In genomic region chr17:42457107-42457787, GRCh38 we compare ENCODE assay signal across 8 cellular contexts. TPM values are rescaled to one million over a fixed set of nuclear protein-coding genes. Genes with fewer than 3 reads are reported as not detected.
DNase-seq lines count a peak whose midpoint lies in the region; ATAC-seq and TF ChIP-seq lines count a peak whose summit lies in the region.

No MANE protein-coding gene starts in this region.

- H3K4me3 ChIP-seq in adipocyte (ENCODE audit: low read length) (peak overlapping the region; percentile 60), upper lobe of right lung (peak overlapping the region; percentile 12)

- H3K36me3 Mint-ChIP-seq in activated naive CD4-positive, alpha-beta T cell treated with anti-CD3 and anti-CD28 coated beads, Interleukin-2, amount 10 ng/mL, durations not matched to agents 7 days and 5 days, result peaks cover 1% of the 10 kb centered on the region
- H3K36me3 Mint-ChIP-seq in activated naive CD4-positive, alpha-beta T cell treated with anti-CD3 and anti-CD28 coated beads, Interleukin-2, amount 50 U/mL, for 72 hours, result peaks cover 0 to 5% of the 10 kb centered on the region in 2 donors

- H3K27ac ChIP-seq in upper lobe of right lung, result peak overlapping the region; percentile 90

- peak overlapping the region; percentile 29 for H3K9ac ChIP-seq in adipocyte (ENCODE audit: low read length)

- H3K27me3 ChIP-seq in adipocyte (replicated peaks; ENCODE audit: control insufficient read depth, insufficient read depth, low read length) (no peaks in the 10 kb centered on the region), upper lobe of right lung (no peaks in the 10 kb centered on the region)

- H3K27me3 Mint-ChIP-seq in activated naive CD4-positive, alpha-beta T cell treated with anti-CD3 and anti-CD28 coated beads, Interleukin-2, amount 10 ng/mL, durations not matched to agents 7 days and 5 days, result peaks cover 58% of the 10 kb centered on the region

- intact Hi-C loops in upper lobe of right lung (cut with DNase I), result no loop called here

- ATAC-seq in activated naive CD4-positive, alpha-beta T cell treated with anti-CD3 and anti-CD28 coated beads, Interleukin-2, amount 50 U/mL, for 72 hours, result no peak
- ATAC-seq in upper lobe of right lung (peak; percentile 2), GM21515 (IDR thresholded peaks at IDR 0.05; ENCODE audit: unreplicated experiment) (no peak), GM18505 (IDR thresholded peaks at IDR 0.05; ENCODE audit: unreplicated experiment) (no peak)

- CTCF ChIA-PET in activated naive CD4-positive, alpha-beta T cell treated with anti-CD3 and anti-CD28 coated beads, Interleukin-2, amount 10 ng/mL, durations not matched to agents 7 days and 5 days (lab: Charles Lee), result interaction anchor here (1.5 kb wide), 1 partner anchor 70 kb away, joined by 4 read pairs; no protein-coding TSS in a partner anchor

- no peaks in the 10 kb centered on the region for H3K9me3 Mint-ChIP-seq in activated naive CD4-positive, alpha-beta T cell treated with anti-CD3 and anti-CD28 coated beads, Interleukin-2, amount 10 ng/mL, durations not matched to agents 7 days and 5 days
- no peaks in the 10 kb centered on the region for H3K9me3 Mint-ChIP-seq in activated naive CD4-positive, alpha-beta T cell treated with anti-CD3 and anti-CD28 coated beads, Interleukin-2, amount 50 U/mL, for 72 hours

- H3K36me3 ChIP-seq in adipocyte (ENCODE audit: control insufficient read depth, insufficient read depth, low read length, severe bottlenecking) (peaks cover 5% of the 10 kb centered on the region), upper lobe of right lung (peaks cover 13% of the 10 kb centered on the region)

- H3K4me3 Mint-ChIP-seq in activated naive CD4-positive, alpha-beta T cell treated with anti-CD3 and anti-CD28 coated beads, Interleukin-2, amount 10 ng/mL, durations not matched to agents 7 days and 5 days, result peak overlapping the region; percentile 58

- no peak for TF ChIP-seq CTCF in upper lobe of right lung (IDR thresholded peaks at IDR 0.05)

- no peaks in the 10 kb centered on the region for H3K9me3 ChIP-seq in adipocyte (ENCODE audit: control insufficient read depth, low read length)
- H3K9me3 ChIP-seq in upper lobe of right lung, result no peaks in the 10 kb centered on the region

- peak overlapping the region; percentile 11 for H3K27ac Mint-ChIP-seq in activated naive CD4-positive, alpha-beta T cell treated with anti-CD3 and anti-CD28 coated beads, Interleukin-2, amount 10 ng/mL, durations not matched to agents 7 days and 5 days
- H3K27ac Mint-ChIP-seq in activated naive CD4-positive, alpha-beta T cell treated with anti-CD3 and anti-CD28 coated beads, Interleukin-2, amount 50 U/mL, for 72 hours, result peak overlapping the region in 1 of 2 donors; percentile 98

- H3K4me1 ChIP-seq in adipocyte (ENCODE audit: control insufficient read depth, insufficient read depth, low read length) (peaks cover 35% of the 10 kb centered on the region), upper lobe of right lung (peaks cover 46% of the 10 kb centered on the region)

- H3K4me1 Mint-ChIP-seq in activated naive CD4-positive, alpha-beta T cell treated with anti-CD3 and anti-CD28 coated beads, Interleukin-2, amount 10 ng/mL, durations not matched to agents 7 days and 5 days, result peaks cover 44% of the 10 kb centered on the region

- TF ChIP-seq POLR2A in GM18505 (IDR thresholded peaks at IDR 0.05; ENCODE audit: borderline replicate concordance, extremely low read depth, insufficient read depth, insufficient read length), result no peak

- no peak for DNase-seq in activated naive CD4-positive, alpha-beta T cell treated with anti-CD3 and anti-CD28 coated beads, Interleukin-2, amount 10 ng/mL, durations not matched to agents 7 days and 5 days
- DNase-seq in activated naive CD4-positive, alpha-beta T cell treated with anti-CD3 and anti-CD28 coated beads, Interleukin-2, amount 50 U/mL, for 72 hours (ENCODE audit: low spot score in 2 of 2), result no peak
- peak; percentile 11 for DNase-seq in adipocyte (ENCODE audit: low read depth)
- peak; percentile 4 for DNase-seq in lung microvascular endothelial cell (ENCODE audit: low read depth in 2 of 2)
- DNase-seq in upper lobe of right lung, result no peak
- DNase-seq in mucosa of gallbladder (ENCODE audit: low spot score), result no peak

RNA-seq across cellular contexts. Expression of gene ATP6V0A1, which starts 1.4 kb away (rescaled TPM):
- 10 to 100 TPM; 14.9 to 25.5 TPM for total RNA-seq in activated naive CD4-positive, alpha-beta T cell treated with anti-CD3 and anti-CD28 coated beads, Interleukin-2, amount 50 U/mL, for 72 hours
- total RNA-seq in lung microvascular endothelial cell (16.6 and 22.0 TPM in 2 replicates), upper lobe of right lung (109 TPM), mucosa of gallbladder (179 TPM)

RNA-seq across cellular contexts. Expression of gene CAVIN1, which starts 34.2 kb away (rescaled TPM):
- total RNA-seq in activated naive CD4-positive, alpha-beta T cell treated with anti-CD3 and anti-CD28 coated beads, Interleukin-2, amount 50 U/mL, for 72 hours, result 1 to 10 TPM in 1 of 2 donors, under 1 TPM in 1; 0.11 to 9.4 TPM
- total RNA-seq in lung microvascular endothelial cell (342 and 371 TPM in 2 replicates), upper lobe of right lung (342 TPM), mucosa of gallbladder (273 TPM)

Comparison
In these comparisons a context has a peak if more than half of its experiments do, and no peak if none do; other contexts are left out.
1. DNase-seq: peak in adipocyte (single experiment) and lung microvascular endothelial cell (2 of 2); none in activated naive CD4-positive, alpha-beta T cell treated with anti-CD3 and anti-CD28 coated beads, Interleukin-2, amount 10 ng/mL, durations not matched to agents 7 days and 5 days (single experiment), activated naive CD4-positive, alpha-beta T cell treated with anti-CD3 and anti-CD28 coated beads, Interleukin-2, amount 50 U/mL, for 72 hours (0 of 2), upper lobe of right lung (single experiment) and mucosa of gallbladder (single experiment).
2. RNA of gene CAVIN1, which starts 34.2 kb away (total RNA-seq): 342 to 371 TPM in lung microvascular endothelial cell, 342 TPM in upper lobe of right lung (single experiment) and 273 TPM in mucosa of gallbladder (single experiment); 0.11 to 9.4 TPM in activated naive CD4-positive, alpha-beta T cell treated with anti-CD3 and anti-CD28 coated beads, Interleukin-2, amount 50 U/mL, for 72 hours; every median in the first group is over 10 times any median in the second.